In the genomic region with DNA sequence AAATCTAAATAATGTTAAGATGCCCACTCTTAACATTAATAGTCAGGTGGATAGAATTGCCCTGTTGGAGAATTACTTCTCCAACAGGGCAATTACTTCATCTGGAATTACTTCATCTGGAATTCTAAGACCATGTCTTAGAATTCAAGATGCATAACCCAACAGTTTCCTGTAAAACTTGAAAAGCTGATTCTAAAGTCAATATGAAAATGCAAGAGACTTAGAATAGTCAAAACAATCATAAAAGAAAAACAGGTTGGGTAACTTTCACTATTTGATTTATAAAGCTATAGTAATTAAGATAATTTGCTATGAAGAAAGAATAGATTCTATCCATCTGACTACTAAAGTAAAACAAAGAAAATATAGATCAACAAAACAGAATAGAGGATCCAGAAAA, we compare ENCODE assay signal across 16 cellular contexts.
"Had no signal": no experiment of that assay in that cellular context is flagged by ENCODE, and none has a peak within 500 bp of the region (broad histone marks: within the 10 kb centered on the region; RNA-seq: fewer than 3 reads in every experiment).

No MANE protein-coding gene starts in this region.

- H3K36me3 Mint-ChIP-seq: activated CD8-positive, alpha-beta memory T cell treated with anti-CD3 and anti-CD28 coated beads, Interleukin-2, amount 10 ng/mL, durations not matched to agents 7 days and 5 days; brain had no signal

- H3K27ac ChIP-seq: pancreas, tibial artery had no signal

- H3K4me3 ChIP-seq: dorsolateral prefrontal cortex, esophagus squamous epithelium, pancreas, tibial artery had no signal

- H3K4me3 Mint-ChIP-seq: activated CD8-positive, alpha-beta memory T cell treated with anti-CD3 and anti-CD28 coated beads, Interleukin-2, amount 10 ng/mL, durations not matched to agents 7 days and 5 days; activated naive CD8-positive, alpha-beta T cell; activated T-cell treated with anti-CD3 and anti-CD28 coated beads, Interleukin-2, amount 50 U/mL, for 24 hours; brain; neural crest cell had no signal

- H3K27me3 Mint-ChIP-seq: activated CD8-positive, alpha-beta memory T cell treated with anti-CD3 and anti-CD28 coated beads, Interleukin-2, amount 10 ng/mL, durations not matched to agents 7 days and 5 days; activated naive CD8-positive, alpha-beta T cell; activated T-cell treated with anti-CD3 and anti-CD28 coated beads, Interleukin-2, amount 50 U/mL, for 24 hours had no signal

- H3K4me1 ChIP-seq: pancreas, tibial artery had no signal

- H3K4me1 Mint-ChIP-seq: brain, neural crest cell had no signal

- H3K36me3 ChIP-seq: esophagus squamous epithelium, pancreas, tibial artery had no signal

- H3K27me3 ChIP-seq: dorsolateral prefrontal cortex, esophagus squamous epithelium, pancreas, tibial artery had no signal

- ATAC-seq: activated CD8-positive, alpha-beta memory T cell treated with anti-CD3 and anti-CD28 coated beads, Interleukin-2, amount 10 ng/mL, durations not matched to agents 7 days and 5 days had no signal

- H3K9me3 Mint-ChIP-seq: activated T-cell treated with anti-CD3 and anti-CD28 coated beads, Interleukin-2, amount 50 U/mL, for 24 hours; neural crest cell had no signal

- H3K9me3 ChIP-seq: esophagus squamous epithelium, pancreas, tibial artery had no signal

- DNase-seq: activated CD4-positive, alpha-beta T cell treated with anti-CD3 and anti-CD28 coated beads, Interleukin-2, amount 50 U/mL, for 48 hours; activated CD8-positive, alpha-beta memory T cell treated with anti-CD3 and anti-CD28 coated beads, Interleukin-2, amount 10 ng/mL, durations not matched to agents 7 days and 5 days; activated gamma-delta T cell; activated T-cell treated with anti-CD3 and anti-CD28 coated beads, Interleukin-2, amount 50 U/mL, for 24 hours; amygdala; dorsolateral prefrontal cortex; esophagus squamous epithelium; foreskin fibroblast; mesenchymal stem cell; pancreas; retina; T-helper 2 cell; tibial artery had no signal

- H3K27ac Mint-ChIP-seq: activated CD8-positive, alpha-beta memory T cell treated with anti-CD3 and anti-CD28 coated beads, Interleukin-2, amount 10 ng/mL, durations not matched to agents 7 days and 5 days; activated naive CD8-positive, alpha-beta T cell; brain had no signal
